In the genomic region with DNA sequence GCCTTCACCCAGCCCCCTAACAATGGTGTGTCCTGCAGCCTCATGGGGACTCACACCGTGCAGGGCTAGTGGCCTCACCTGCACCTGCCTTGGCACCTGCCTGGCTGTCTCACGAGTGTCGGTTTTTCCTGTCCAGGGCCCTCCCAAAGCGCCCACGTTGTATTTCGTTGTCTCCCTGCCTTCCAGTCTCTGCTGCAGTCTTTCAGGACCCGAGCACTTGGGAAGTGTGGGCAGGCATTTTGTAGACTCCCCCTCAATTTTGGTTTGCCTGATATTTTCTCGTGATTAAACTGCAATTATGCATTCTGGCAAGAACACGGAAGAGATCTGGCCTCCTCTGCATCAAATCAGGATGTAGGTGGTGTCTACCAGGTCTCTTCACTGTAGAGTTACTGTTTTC, we compare ENCODE assay signal across 12 cellular contexts.
"Had no signal": no experiment of that assay in that cellular context is flagged by ENCODE, and none has a peak within 500 bp of the region (broad histone marks: within the 10 kb centered on the region; RNA-seq: fewer than 3 reads in every experiment).

No MANE protein-coding gene starts in this region.

- H3K9me3 Mint-ChIP-seq: activated naive CD8-positive, alpha-beta T cell treated with anti-CD3 and anti-CD28 coated beads for 36 hours; naive B cell; stimulated activated naive CD8-positive, alpha-beta T cell treated with anti-CD3 and anti-CD28 coated beads, Interleukin-15, Interleukin-2, amounts not matched to agents 100 ng/mL and 50 ng/mL, for 24 hours had no signal

- H3K27ac ChIP-seq: ascending aorta, coronary artery, foreskin keratinocyte, SK-N-MC, upper lobe of left lung had no signal

- H3K4me3 ChIP-seq: ascending aorta, coronary artery, SK-N-MC, upper lobe of left lung had no signal

- ATAC-seq: foreskin keratinocyte, left colon had no signal

- H3K27ac Mint-ChIP-seq: activated naive CD8-positive, alpha-beta T cell treated with anti-CD3 and anti-CD28 coated beads for 36 hours; naive B cell; stimulated activated naive CD8-positive, alpha-beta T cell treated with anti-CD3 and anti-CD28 coated beads, Interleukin-15, Interleukin-2, amounts not matched to agents 100 ng/mL and 50 ng/mL, for 24 hours had no signal

- H3K27me3 ChIP-seq: ascending aorta, foreskin keratinocyte, upper lobe of left lung had no signal

- H3K4me3 Mint-ChIP-seq: activated naive CD8-positive, alpha-beta T cell treated with anti-CD3 and anti-CD28 coated beads for 36 hours; naive B cell; stimulated activated naive CD8-positive, alpha-beta T cell treated with anti-CD3 and anti-CD28 coated beads, Interleukin-15, Interleukin-2, amounts not matched to agents 100 ng/mL and 50 ng/mL, for 24 hours had no signal

- DNase-seq: activated CD4-positive, CD25-positive, alpha-beta regulatory T cell; activated naive CD8-positive, alpha-beta T cell treated with anti-CD3 and anti-CD28 coated beads for 36 hours; effector CD4-positive, alpha-beta T cell; foreskin keratinocyte; left colon; naive B cell; stimulated activated CD4-positive, alpha-beta T cell treated with anti-CD3 and anti-CD28 coated beads, Interleukin-2, amount 100 ng/mL, for 48 hours had no signal

- H3K4me1 Mint-ChIP-seq: naive B cell had no signal

- H3K27me3 Mint-ChIP-seq: activated naive CD8-positive, alpha-beta T cell treated with anti-CD3 and anti-CD28 coated beads for 36 hours; naive B cell; stimulated activated naive CD8-positive, alpha-beta T cell treated with anti-CD3 and anti-CD28 coated beads, Interleukin-15, Interleukin-2, amounts not matched to agents 100 ng/mL and 50 ng/mL, for 24 hours had no signal

- H3K4me1 ChIP-seq: ascending aorta, foreskin keratinocyte, upper lobe of left lung had no signal

- H3K9me3 ChIP-seq: ascending aorta, upper lobe of left lung had no signal
